10 cellular contexts compared by ENCODE assay signal in the genomic region with DNA sequence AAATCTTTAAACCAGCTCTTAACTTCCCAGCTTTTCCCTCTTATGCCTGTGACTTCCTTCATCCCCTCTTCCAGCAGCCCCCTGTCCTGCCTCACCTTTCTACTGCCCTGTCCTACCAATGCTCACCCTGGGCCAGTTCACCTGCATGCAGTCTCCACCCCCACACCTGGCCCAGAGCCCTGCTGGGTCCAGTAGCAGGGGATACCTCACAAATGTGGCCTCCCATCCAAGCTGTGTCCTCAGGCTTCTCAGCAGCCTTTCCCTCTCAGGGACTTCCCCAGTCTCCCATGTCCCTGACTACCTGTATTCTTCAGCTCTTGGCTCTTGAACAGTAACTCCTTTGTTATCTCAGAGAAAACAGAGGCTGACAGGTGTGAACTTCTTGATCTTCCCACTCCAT.
"Had no signal": no experiment of that assay in that cellular context is flagged by ENCODE, and none has a peak within 500 bp of the region (broad histone marks: within the 10 kb centered on the region; RNA-seq: fewer than 3 reads in every experiment).

No MANE protein-coding gene starts in this region.

- FAIRE-seq: HTR-8/SVneo, K562 had no signal

- ATAC-seq: HCT116, K562 had no signal

- H3K9me3 ChIP-seq: HAP-1 had no signal

- H3K27ac ChIP-seq: GM23248 had no signal

- H3K9ac ChIP-seq: GM23248 had no signal

- H3K4me1 ChIP-seq: HAP-1 had no signal

- H3K36me3 ChIP-seq: HAP-1 had no signal

- H3K4me3 Mint-ChIP-seq: HFFc6 had no signal

- H3K27ac Mint-ChIP-seq: HFFc6 had no signal

- DNase-seq: GM23248, GOT3, H7, HFFc6, IMR-90, KG1 had no signal

- H3K4me3 ChIP-seq: GM23248, HAP-1, K562 had no signal

- H3K9me3 Mint-ChIP-seq: HFFc6 had no signal
